Comparison of ENCODE assay signal across 16 cellular contexts in the genomic region with DNA sequence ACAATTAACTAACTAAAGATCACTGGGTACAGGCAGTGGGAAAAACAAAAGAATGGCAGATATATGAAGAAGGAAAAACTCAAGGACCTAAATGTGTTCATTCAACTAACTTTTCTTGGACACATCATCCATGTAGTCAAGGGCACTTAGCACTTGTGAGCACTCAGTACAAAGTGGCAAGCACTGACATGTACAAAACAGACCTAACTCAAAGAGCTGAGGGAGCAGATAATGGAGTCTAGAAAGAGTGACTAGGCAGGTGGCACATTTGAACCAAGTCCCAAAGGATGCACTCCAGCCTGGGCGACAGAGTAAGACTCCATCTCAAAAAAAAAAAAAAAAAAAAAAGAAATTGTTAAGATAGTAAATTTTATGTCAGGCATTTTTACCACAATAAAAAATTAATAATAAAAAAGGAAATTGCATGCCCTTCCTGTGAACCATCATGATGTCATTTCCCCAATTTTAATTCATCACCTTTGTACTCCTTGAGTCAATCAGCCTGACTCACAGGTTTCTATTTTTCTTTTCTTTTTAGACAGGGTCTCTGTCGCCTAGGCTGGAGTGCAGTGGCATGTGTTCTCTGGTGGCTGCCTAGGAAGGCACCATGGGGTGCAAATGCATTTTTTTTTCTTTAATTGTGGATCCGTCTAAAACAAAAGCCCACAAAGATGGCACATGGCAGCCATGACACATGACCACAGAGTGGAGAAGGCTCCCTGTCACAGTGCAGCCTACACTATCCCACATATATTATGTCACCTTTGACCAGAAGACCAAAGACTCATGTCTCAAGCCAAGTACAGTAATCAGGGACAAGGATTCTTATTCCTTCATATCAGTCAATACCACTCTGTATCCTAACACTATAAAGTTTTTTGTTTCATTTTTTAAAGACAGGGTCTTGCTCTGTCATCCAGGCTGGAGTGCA.
A peak's percentile ranks its signal among the peaks of the same experiment; 100 is the strongest.
DNase-seq lines count a peak whose midpoint lies in the region; ATAC-seq and TF ChIP-seq lines count a peak whose summit lies in the region.
"Had no signal": no experiment of that assay in that cellular context is flagged by ENCODE, and none has a peak within 500 bp of the region (broad histone marks: within the 10 kb centered on the region; RNA-seq: fewer than 3 reads in every experiment).

No MANE protein-coding gene starts in this region.

- no peaks in the 10 kb centered on the region for H3K36me3 Mint-ChIP-seq in T-helper 17 cell (ENCODE audit: low read depth)
- H3K36me3 Mint-ChIP-seq in CD4-positive, alpha-beta memory T cell = peaks cover 2 to 3% of the 10 kb centered on the region in 2 donors

- no peaks in the 10 kb centered on the region for H3K27me3 ChIP-seq in foreskin keratinocyte
- no peaks in the 10 kb centered on the region for H3K27me3 ChIP-seq in CD4-positive, alpha-beta memory T cell (ENCODE audit: insufficient read depth, low read length)
- H3K27me3 ChIP-seq: right atrium auricular region had no signal

- H3K4me3 ChIP-seq in CD4-positive, alpha-beta memory T cell (ENCODE audit: low read length in 2 of 2) = no peak overlapping the region
- H3K4me3 ChIP-seq: lower lobe of right lung, right atrium auricular region had no signal

- H3K27me3 Mint-ChIP-seq in T-helper 17 cell = no peaks in the 10 kb centered on the region
- no peaks in the 10 kb centered on the region for H3K27me3 Mint-ChIP-seq in CD4-positive, alpha-beta memory T cell

- intact Hi-C loops in CD4-positive, alpha-beta memory T cell (cut with micrococcal nuclease) = no loop called here

- peak overlapping the region; percentile 34 for H3K27ac Mint-ChIP-seq in T-helper 17 cell
- peak overlapping the region in 1 of 7 donors; percentile 23 for H3K27ac Mint-ChIP-seq in CD4-positive, alpha-beta memory T cell
- H3K27ac Mint-ChIP-seq: nephron progenitor cell had no signal

- H3K27ac ChIP-seq in foreskin keratinocyte = no peak overlapping the region
- H3K27ac ChIP-seq in CD4-positive, alpha-beta memory T cell (ENCODE audit: low read depth, low read length) = no peak overlapping the region
- H3K27ac ChIP-seq: lower lobe of right lung, right atrium auricular region had no signal

- H3K9me3 Mint-ChIP-seq in CD4-positive, alpha-beta memory T cell = no peaks in the 10 kb centered on the region

- no peak overlapping the region for H3K4me3 Mint-ChIP-seq in T-helper 17 cell
- no peak overlapping the region for H3K4me3 Mint-ChIP-seq in CD4-positive, alpha-beta memory T cell
- H3K4me3 Mint-ChIP-seq: nephron progenitor cell had no signal

- H3K9me3 ChIP-seq in T-helper 17 cell (ENCODE audit: control insufficient read depth, low read length, poor library complexity, severe bottlenecking) = no peaks in the 10 kb centered on the region
- no peaks in the 10 kb centered on the region for H3K9me3 ChIP-seq in CD4-positive, alpha-beta memory T cell (ENCODE audit: control insufficient read depth in 1 of 2, low read length in 2 of 2)
- H3K9me3 ChIP-seq: lower lobe of right lung, right atrium auricular region had no signal

- no peaks in the 10 kb centered on the region for H3K4me1 Mint-ChIP-seq in T-helper 17 cell
- no peaks in the 10 kb centered on the region for H3K4me1 Mint-ChIP-seq in CD4-positive, alpha-beta memory T cell
- H3K4me1 Mint-ChIP-seq: nephron progenitor cell had no signal

- H3K4me1 ChIP-seq in foreskin keratinocyte = peaks cover 13% of the 10 kb centered on the region
- no peaks in the 10 kb centered on the region for H3K4me1 ChIP-seq in CD4-positive, alpha-beta memory T cell (ENCODE audit: insufficient read depth, low read length)
- H3K4me1 ChIP-seq: lower lobe of right lung, right atrium auricular region had no signal

- no peaks in the 10 kb centered on the region for H3K36me3 ChIP-seq in CD4-positive, alpha-beta memory T cell (ENCODE audit: insufficient read depth, low read length)
- H3K36me3 ChIP-seq: lower lobe of right lung, right atrium auricular region had no signal

- POLR2A ChIA-PET in CD4-positive, alpha-beta memory T cell (lab: Charles Lee; ENCODE audit: partially characterized antibody) = no interaction called here

- TF ChIP-seq CTCF in foreskin keratinocyte (conservative IDR thresholded peaks at IDR 0.05) = no peak

- peak; percentile 93 to 97 for ATAC-seq in activated CD4-positive, CD25-positive, alpha-beta regulatory T cell treated with anti-CD3 and anti-CD28 coated beads, Interleukin-2, amount 50 U/mL, for 24 hours
- ATAC-seq in T-helper 17 cell (no peak), foreskin keratinocyte (peak; percentile 70)
- ATAC-seq: lower lobe of right lung had no signal

- no peak for DNase-seq in activated CD4-positive, CD25-positive, alpha-beta regulatory T cell (lab: John Stamatoyannopoulos, UW)
- DNase-seq in HCEC 1CT = peak; percentile 36
- no peak for DNase-seq in T-helper 17 cell
- peak; percentile 46 to 74 for DNase-seq in foreskin keratinocyte
- DNase-seq in inferior parietal cortex (ENCODE audit: extremely low spot score) = no peak
- DNase-seq in EL = no peak
- no peak for DNase-seq in CD4-positive, alpha-beta memory T cell
- DNase-seq: ACHN, amygdala, cortex of kidney, lower lobe of right lung, NCI-H510A, nephron progenitor cell, T1000 had no signal

- CTCF ChIA-PET in CD4-positive, alpha-beta memory T cell (lab: Charles Lee; ENCODE audit: partially characterized antibody) = no interaction called here

Comparison
In these comparisons a context has a peak if more than half of its experiments do, and no peak if none do; other contexts are left out.
1. DNase-seq: peak in HCEC 1CT (single experiment) and foreskin keratinocyte (2 of 2); none in activated CD4-positive, CD25-positive, alpha-beta regulatory T cell (0 of 4), T-helper 17 cell (0 of 3), inferior parietal cortex (single experiment), EL (single experiment) and CD4-positive, alpha-beta memory T cell (0 of 5).